Comparison of ENCODE assay signal across 8 cellular contexts in the genomic region with DNA sequence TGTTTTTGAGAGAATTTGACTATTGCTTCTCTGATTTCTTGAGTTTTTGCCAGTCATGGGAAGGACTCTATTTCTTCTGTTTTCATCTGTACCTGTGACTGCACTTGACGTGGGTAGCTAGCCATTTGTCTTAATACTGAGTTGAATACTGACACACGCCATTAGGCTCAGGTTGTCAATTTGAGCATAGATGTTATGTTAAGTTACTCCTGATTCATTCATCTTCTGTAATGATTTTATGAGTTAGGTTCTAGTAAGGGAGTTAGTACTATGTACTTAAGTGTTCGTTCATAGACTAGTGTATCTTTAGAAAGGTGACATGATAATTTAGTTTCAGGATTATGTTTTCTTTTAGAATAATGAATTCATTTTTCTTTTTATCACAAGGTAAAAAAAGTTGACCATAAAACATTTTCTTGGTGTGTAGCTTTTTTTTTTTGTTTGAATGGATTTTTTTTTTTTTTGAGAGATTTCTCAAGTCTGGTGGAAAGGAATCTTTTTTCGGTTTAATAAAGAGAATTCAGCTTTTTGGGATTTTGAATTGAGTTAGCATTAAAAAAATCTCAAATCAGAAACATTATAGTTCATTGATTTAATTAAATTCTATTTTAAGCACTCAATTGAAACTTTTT. TPM values are rescaled to one million over a fixed set of nuclear protein-coding genes. Genes with fewer than 3 reads are reported as not detected.
DNase-seq lines count a peak whose midpoint lies in the region; ATAC-seq, FAIRE-seq and TF ChIP-seq lines count a peak whose summit lies in the region.

No MANE protein-coding gene starts in this region.

- no peaks in the 10 kb centered on the region for H3K36me3 Mint-ChIP-seq in natural killer cell

- intact Hi-C loops in natural killer cell (cut with micrococcal nuclease) = no loop called here

- no peak for DNase-seq in D721Med (ENCODE audit: insufficient read length, low spot score)
- peak; percentile 38 for DNase-seq in NAMALWA (ENCODE audit: low spot score)
- no peak for DNase-seq in choroid plexus epithelial cell (ENCODE audit: low read depth)
- no peak for DNase-seq in natural killer cell
- no peak for DNase-seq in hepatic stellate cell (ENCODE audit: low spot score)
- no peak for DNase-seq in GM03348 (ENCODE audit: low spot score)

- H3K9me3 Mint-ChIP-seq in natural killer cell = no peaks in the 10 kb centered on the region

- H3K4me3 ChIP-seq in choroid plexus epithelial cell (ENCODE audit: low read depth, low read length) = peak overlapping the region; percentile 86

- TF ChIP-seq CTCF in D721Med (IDR thresholded peaks at IDR 0.05; ENCODE audit: insufficient read depth, missing control alignments) (no peak), choroid plexus epithelial cell (conservative IDR thresholded peaks at IDR 0.05; ENCODE audit: low read depth, low read length) (no peak), natural killer cell (IDR thresholded peaks at IDR 0.05) (no peak)

- peaks cover 54 to 64% of the 10 kb centered on the region in 2 donors for H3K27me3 Mint-ChIP-seq in natural killer cell (ENCODE audit: low read depth in 2 of 2)

- H3K4me3 Mint-ChIP-seq in natural killer cell = peak overlapping the region; percentile 90

- H3K27ac Mint-ChIP-seq in natural killer cell = peak overlapping the region; percentile 41 to 71

- peak; percentile 46 for FAIRE-seq in D721Med (lab: Jason Lieb, UNC)

- peaks cover 8 to 21% of the 10 kb centered on the region in 2 donors for H3K4me1 Mint-ChIP-seq in natural killer cell

- ATAC-seq in natural killer cell (no peak), HG03135 (IDR thresholded peaks at IDR 0.05; ENCODE audit: unreplicated experiment) (no peak), HG03139 (IDR thresholded peaks at IDR 0.05; ENCODE audit: unreplicated experiment) (no peak)

RNA-seq across cellular contexts. Expression of a gene that starts 1.7 kb away (rescaled TPM):
- total RNA-seq in natural killer cell = 1 to 10 TPM; 6.3 to 9.3 (median 7.9) TPM
